In genomic region chr10:112375721-112376577, GRCh38 we compare ENCODE assay signal across 8 cellular contexts. TPM values are rescaled to one million over a fixed set of nuclear protein-coding genes. Genes with fewer than 3 reads are reported as not detected.
DNase-seq lines count a peak whose midpoint lies in the region; ATAC-seq and TF ChIP-seq lines count a peak whose summit lies in the region.

No MANE protein-coding gene starts in this region.

- in situ Hi-C loops in transverse colon (cut with MboI; ENCODE audit: low pct_ligation_motif_present in 1 of 4, low pct_unique_long_range_greater_than_20kb in 1 of 4, low sequenced_read_pairs in 3 of 4): no loop called here

- intact Hi-C loops in Calu3 (cut with micrococcal nuclease; ENCODE audit: unreplicated experiment): loop anchor here (5.0 kb wide), 1 partner anchor 39 kb away; no protein-coding TSS in a partner anchor
- intact Hi-C loops in dorsolateral prefrontal cortex (cut with DNase I): no loop called here
- intact Hi-C loops in transverse colon (cut with DNase I; ENCODE audit: low total_unique reads): no loop called here

- ATAC-seq in GM19468 (IDR thresholded peaks at IDR 0.05; ENCODE audit: extremely low read depth, unreplicated experiment) (peak; percentile 97), HG03571 (IDR thresholded peaks at IDR 0.05; ENCODE audit: unreplicated experiment) (peak; percentile 88)

- H3K4me1 Mint-ChIP-seq in Calu3 (ENCODE audit: low read depth, unreplicated experiment): peaks cover 48% of the 10 kb centered on the region

- peak overlapping the region in 50 of 59 donors; percentile 1 to 81 (median 64) for H3K27ac ChIP-seq in dorsolateral prefrontal cortex
- H3K27ac ChIP-seq in muscle layer of colon (ENCODE audit: low read depth, low read length): peak overlapping the region; percentile 32
- H3K27ac ChIP-seq in transverse colon: peak overlapping the region; percentile 84 to 90 (median 88)

- 19 to 43% methylated on average over 4 to 24 of the region's 24 CpGs for WGBS in transverse colon (ENCODE audit: low coverage in 1 of 2), 2 donors

- H3K9ac ChIP-seq in muscle layer of colon (ENCODE audit: low read length): peak overlapping the region; percentile 28

- H3K27me3 Mint-ChIP-seq in Calu3 (ENCODE audit: unreplicated experiment): no peaks in the 10 kb centered on the region

- H3K27ac Mint-ChIP-seq in Calu3 (ENCODE audit: unreplicated experiment): peak overlapping the region; percentile 99

- no peak for TF ChIP-seq EP300 in transverse colon (IDR thresholded peaks at IDR 0.05; ENCODE audit: low read depth)

- DNase-seq in Calu3 (peak; percentile 29), dorsolateral prefrontal cortex (no peak), transverse colon (peak; percentile 69), NCI-H524 treated with DMSO at 0.1 percent for 48 hours (lab: John Stamatoyannopoulos, UW) (no peak)

- H3K4me3 ChIP-seq in WI38 (ENCODE audit: low read depth, low read length): peak overlapping the region; percentile 35
- peak overlapping the region in 53 of 59 donors; percentile 3 to 63 (median 37) for H3K4me3 ChIP-seq in dorsolateral prefrontal cortex
- H3K4me3 ChIP-seq in muscle layer of colon (ENCODE audit: low read depth in 1 of 2, low read length in 2 of 2): peak overlapping the region; percentile 29 to 33
- H3K4me3 ChIP-seq in transverse colon: peak overlapping the region; percentile 19 to 60 (median 38)

- CTCF ChIA-PET in Calu3 (lab: Charles Lee): interaction anchor here (0.7 to 1.3 kb wide), 3 partner anchors 8 to 12 kb away, joined by 3 to 4 read pairs (median 3); no protein-coding TSS in a partner anchor

- TF ChIP-seq POLR2A in transverse colon (IDR thresholded peaks at IDR 0.05): peak; percentile 64

- H3K4me1 ChIP-seq in muscle layer of colon (ENCODE audit: insufficient read depth, low read length) (no peaks in the 10 kb centered on the region), transverse colon (peaks cover 0 to 40% (median 30%) of the 10 kb centered on the region in 4 donors)

- H3K27me3 ChIP-seq in dorsolateral prefrontal cortex (peaks cover 0 to 6% (median 0%) of the 10 kb centered on the region in 45 donors), muscle layer of colon (ENCODE audit: control insufficient read depth in 1 of 2, insufficient read depth in 2 of 2, low read length in 2 of 2) (no peaks in the 10 kb centered on the region), transverse colon (no peaks in the 10 kb centered on the region)

- peaks cover 26% of the 10 kb centered on the region for H3K36me3 Mint-ChIP-seq in Calu3 (ENCODE audit: insufficient read depth, unreplicated experiment)

- H3K36me3 ChIP-seq in muscle layer of colon (ENCODE audit: insufficient read depth, low read length) (no peaks in the 10 kb centered on the region), transverse colon (no peaks in the 10 kb centered on the region)

- H3K9me3 Mint-ChIP-seq in Calu3 (ENCODE audit: low read depth, unreplicated experiment): no peaks in the 10 kb centered on the region

- TSS peak; percentile 59 for BruUV-seq in Calu3 (replicated peaks; lab: Mats Ljungman, UMichigan)

- TF ChIP-seq CTCF in Calu3 (IDR thresholded peaks at IDR 0.05; ENCODE audit: unreplicated experiment): no peak
- TF ChIP-seq CTCF in WI38 (IDR thresholded peaks at IDR 0.05; ENCODE audit: low read depth, low read length): no peak
- no peak for TF ChIP-seq CTCF in dorsolateral prefrontal cortex (IDR thresholded peaks at IDR 0.05 in 54 of 56, conservative IDR thresholded peaks at IDR 0.05 in 2 of 56; ENCODE audit: low read depth in 1 of 56, partially characterized antibody in 56 of 56)
- TF ChIP-seq CTCF in transverse colon (IDR thresholded peaks at IDR 0.05): no peak

- H3K9me3 ChIP-seq in muscle layer of colon (ENCODE audit: low read length) (no peaks in the 10 kb centered on the region), transverse colon (no peaks in the 10 kb centered on the region)

- H3K4me3 Mint-ChIP-seq in Calu3 (ENCODE audit: low read depth, unreplicated experiment): peak overlapping the region; percentile 77

RNA-seq across cellular contexts. Expression of gene ACSL5, which starts 2.0 kb away (rescaled TPM):
- total RNA-seq in Calu3 (2022) (35.3 and 59.2 TPM in 2 replicates), dorsolateral prefrontal cortex (10 to 100 TPM in 55 of 120 experiments, 1 to 10 TPM in 65; 3.2 to 25.6 (median 9.6) TPM), transverse colon (100 to 1,000 TPM in 3 of 4 donors, 10 to 100 TPM in 1; 91.6 to 315 (median 178) TPM)

Comparison
In these comparisons a context has a peak if more than half of its experiments do, and no peak if none do; other contexts are left out.
1. DNase-seq: peak in Calu3 (single experiment) and transverse colon (single experiment); none in dorsolateral prefrontal cortex (0 of 10) and NCI-H524 treated with DMSO at 0.1 percent for 48 hours (single experiment).
2. H3K27ac ChIP-seq: peak in every context shown above with its lines; median percentile 88 in transverse colon; 64 in dorsolateral prefrontal cortex; 32 in muscle layer of colon.
3. Peak in every context shown above with its lines, with median percentiles within 50 percentile points of each other: H3K4me3 ChIP-seq.